Comparison of ENCODE assay signal across 18 cellular contexts in genomic region chr2:168255103-168255502, GRCh38.
"Had no signal": no experiment of that assay in that cellular context is flagged by ENCODE, and none has a peak within 500 bp of the region (broad histone marks: within the 10 kb centered on the region; RNA-seq: fewer than 3 reads in every experiment).

No MANE protein-coding gene starts in this region.

- H3K4me3 ChIP-seq: adrenal gland, cardiac muscle cell, esophagus squamous epithelium, heart right ventricle, sigmoid colon, tibial artery had no signal

- H3K27ac ChIP-seq: adrenal gland, cardiac muscle cell, esophagus squamous epithelium, parathyroid adenoma, sigmoid colon, tibial artery had no signal

- H3K27ac Mint-ChIP-seq: activated naive CD4-positive, alpha-beta T cell treated with anti-CD3 and anti-CD28 coated beads, Interleukin-2, amount 50 U/mL, for 24 hours; stimulated activated naive B cell treated with anti-CD40 and anti-IgM and Interleukin-4, amounts not matched to agents 10 μg/mL and 1 μg/mL and 100 μg/mL, for 72 hours had no signal

- H3K4me1 ChIP-seq: adrenal gland, esophagus squamous epithelium, parathyroid adenoma, sigmoid colon had no signal

- H3K79me2 ChIP-seq: parathyroid adenoma had no signal

- H3K36me3 Mint-ChIP-seq: activated naive CD4-positive, alpha-beta T cell treated with anti-CD3 and anti-CD28 coated beads, Interleukin-2, amount 50 U/mL, for 24 hours had no signal

- H3K27me3 Mint-ChIP-seq: activated naive CD4-positive, alpha-beta T cell treated with anti-CD3 and anti-CD28 coated beads, Interleukin-2, amount 50 U/mL, for 24 hours; naive B cell; stimulated activated naive B cell treated with anti-CD40 and anti-IgM and Interleukin-4, amounts not matched to agents 10 μg/mL and 1 μg/mL and 100 μg/mL, for 72 hours had no signal

- H3K9me3 ChIP-seq: adrenal gland had no signal

- ATAC-seq: activated CD4-positive, CD25-positive, alpha-beta regulatory T cell treated with anti-CD3 and anti-CD28 coated beads, Interleukin-2, amount 50 U/mL, for 24 hours; stimulated activated naive B cell treated with anti-CD40 and anti-IgM and Interleukin-4, amounts not matched to agents 10 μg/mL and 1 μg/mL and 100 μg/mL, for 72 hours had no signal

- H3K9ac ChIP-seq: parathyroid adenoma had no signal

- H2AFZ ChIP-seq: parathyroid adenoma had no signal

- H3K4me1 Mint-ChIP-seq: activated naive CD4-positive, alpha-beta T cell treated with anti-CD3 and anti-CD28 coated beads, Interleukin-2, amount 50 U/mL, for 24 hours; naive B cell had no signal

- H3K4me3 Mint-ChIP-seq: activated naive CD4-positive, alpha-beta T cell treated with anti-CD3 and anti-CD28 coated beads, Interleukin-2, amount 50 U/mL, for 24 hours; naive B cell; stimulated activated naive B cell treated with anti-CD40 and anti-IgM and Interleukin-4, amounts not matched to agents 10 μg/mL and 1 μg/mL and 100 μg/mL, for 72 hours had no signal

- H3K36me3 ChIP-seq: adrenal gland, cardiac muscle cell, esophagus squamous epithelium, heart right ventricle, sigmoid colon, tibial artery had no signal

- DNase-seq: activated CD8-positive, alpha-beta memory T cell treated with anti-CD3 and anti-CD28 coated beads for 24 hours; activated CD8-positive, alpha-beta memory T cell treated with anti-CD3 and anti-CD28 coated beads, Interleukin-2, amount 50 U/mL, for 48 hours; activated gamma-delta T cell; activated T-cell treated with anti-CD3 and anti-CD28 coated beads, Interleukin-2, amount 50 U/mL, for 48 hours; adrenal gland; dermis blood vessel endothelial cell; effector memory CD4-positive, alpha-beta T cell; esophagus squamous epithelium; heart right ventricle; left ventricle myocardium superior; naive B cell; sigmoid colon; stimulated activated naive B cell treated with anti-CD40 and anti-IgM and Interleukin-4, amounts not matched to agents 10 μg/mL and 1 μg/mL and 100 μg/mL, for 72 hours; tibial artery had no signal

- H3K27me3 ChIP-seq: adrenal gland, cardiac muscle cell, esophagus squamous epithelium, heart right ventricle, sigmoid colon, tibial artery had no signal
